ENCODE assay signal across 1 cellular context in the genomic region with DNA sequence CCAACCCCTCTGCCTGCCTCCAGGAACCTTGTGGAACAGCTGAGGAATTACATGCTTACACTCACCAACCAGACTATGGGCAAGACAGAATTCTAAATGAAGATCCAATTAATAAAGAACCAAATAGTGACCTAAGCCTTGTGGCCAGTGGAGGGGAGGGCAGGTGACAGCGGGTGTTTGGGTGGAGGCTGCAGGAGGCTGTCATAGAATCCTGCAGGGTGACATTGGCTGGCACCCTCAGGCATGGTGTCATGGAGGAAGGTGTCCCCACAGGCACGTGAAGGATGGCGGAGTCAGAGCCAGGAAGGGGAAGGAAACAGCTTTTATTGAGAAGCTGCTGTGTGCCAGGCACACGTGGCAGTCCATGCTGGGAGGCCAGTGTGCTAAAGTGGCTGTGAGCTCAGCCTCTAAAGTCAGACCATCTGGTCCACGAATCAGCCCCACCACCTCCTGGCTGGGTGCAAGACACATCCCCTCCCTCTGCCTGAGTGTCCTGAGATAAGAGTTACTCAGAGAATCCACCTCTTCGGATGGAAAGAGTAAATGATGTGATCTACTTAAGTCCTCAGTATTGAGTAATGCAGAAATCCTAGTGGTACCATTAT.
A peak's percentile ranks its signal among the peaks of the same experiment; 100 is the strongest.
TF ChIP-seq lines count a peak whose summit lies in the region.

No MANE protein-coding gene starts in this region.

TF ChIP-seq in K562, 482 proteins besides CTCF, POLR2A, EP300 and RAD21 (continued from another document):
- TF ChIP-seq, protein P1, sequence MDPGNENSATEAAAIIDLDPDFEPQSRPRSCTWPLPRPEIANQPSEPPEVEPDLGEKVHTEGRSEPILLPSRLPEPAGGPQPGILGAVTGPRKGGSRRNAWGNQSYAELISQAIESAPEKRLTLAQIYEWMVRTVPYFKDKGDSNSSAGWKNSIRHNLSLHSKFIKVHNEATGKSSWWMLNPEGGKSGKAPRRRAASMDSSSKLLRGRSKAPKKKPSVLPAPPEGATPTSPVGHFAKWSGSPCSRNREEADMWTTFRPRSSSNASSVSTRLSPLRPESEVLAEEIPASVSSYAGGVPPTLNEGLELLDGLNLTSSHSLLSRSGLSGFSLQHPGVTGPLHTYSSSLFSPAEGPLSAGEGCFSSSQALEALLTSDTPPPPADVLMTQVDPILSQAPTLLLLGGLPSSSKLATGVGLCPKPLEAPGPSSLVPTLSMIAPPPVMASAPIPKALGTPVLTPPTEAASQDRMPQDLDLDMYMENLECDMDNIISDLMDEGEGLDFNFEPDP (CRISPR knock-in tag; IDR thresholded peaks at IDR 0.05) = no peak
- TF ChIP-seq NCOR1 (IDR thresholded peaks at IDR 0.05) (0 out of 2 replicates have a peak, but pooled peaks have one; percentile 44), BRF2 (IDR thresholded peaks at IDR 0.05; ENCODE audit: borderline replicate concordance, insufficient read depth, insufficient read length) (no peak), DPF2 (IDR thresholded peaks at IDR 0.05) (0 out of 2 replicates have a peak, but pooled peaks have one; percentile 30), TAL1 (IDR thresholded peaks at IDR 0.05) (peak; percentile 48; the same call in 1 of the 2 replicates), POLR2AphosphoS5 (IDR thresholded peaks at IDR 0.05; ENCODE audit: control insufficient read depth, insufficient read depth, low read depth, low read length) (peak; percentile 44; the same call in 1 of the 2 replicates), CSDE1 (IDR thresholded peaks at IDR 0.05) (no peak), CBFA2T3 (IDR thresholded peaks at IDR 0.05) (peak; percentile 85), STAT5A (IDR thresholded peaks at IDR 0.05; ENCODE audit: borderline replicate concordance, low read length) (peak; percentile 21; the same call in 1 of the 2 replicates), SRSF1 (IDR thresholded peaks at IDR 0.05; ENCODE audit: low read depth, low read length) (no peak), CXXC5 (CRISPR knock-in tag; IDR thresholded peaks at IDR 0.05) (no peak), TEAD4 (IDR thresholded peaks at IDR 0.05; ENCODE audit: low read length) (peak; percentile 68), TEAD4 (CRISPR knock-in tag; IDR thresholded peaks at IDR 0.05; ENCODE audit: borderline replicate concordance) (no peak), TCF3 (CRISPR knock-in tag; IDR thresholded peaks at IDR 0.05) (peak; percentile 57), FOXK1 (CRISPR knock-in tag; IDR thresholded peaks at IDR 0.05; ENCODE audit: borderline replicate concordance) (no peak), USF1 (CRISPR knock-in tag; IDR thresholded peaks at IDR 0.05) (peak; percentile 7; the same call in 1 of the 2 replicates), CBFA2T2 (conservative IDR thresholded peaks at IDR 0.05) (peak; percentile 73)
- TF ChIP-seq, protein P2, sequence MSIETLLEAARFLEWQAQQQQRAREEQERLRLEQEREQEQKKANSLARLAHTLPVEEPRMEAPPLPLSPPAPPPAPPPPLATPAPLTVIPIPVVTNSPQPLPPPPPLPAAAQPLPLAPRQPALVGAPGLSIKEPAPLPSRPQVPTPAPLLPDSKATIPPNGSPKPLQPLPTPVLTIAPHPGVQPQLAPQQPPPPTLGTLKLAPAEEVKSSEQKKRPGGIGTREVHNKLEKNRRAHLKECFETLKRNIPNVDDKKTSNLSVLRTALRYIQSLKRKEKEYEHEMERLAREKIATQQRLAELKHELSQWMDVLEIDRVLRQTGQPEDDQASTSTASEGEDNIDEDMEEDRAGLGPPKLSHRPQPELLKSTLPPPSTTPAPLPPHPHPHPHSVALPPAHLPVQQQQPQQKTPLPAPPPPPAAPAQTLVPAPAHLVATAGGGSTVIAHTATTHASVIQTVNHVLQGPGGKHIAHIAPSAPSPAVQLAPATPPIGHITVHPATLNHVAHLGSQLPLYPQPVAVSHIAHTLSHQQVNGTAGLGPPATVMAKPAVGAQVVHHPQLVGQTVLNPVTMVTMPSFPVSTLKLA (conservative IDR thresholded peaks at IDR 0.05) = peak in 1 of 2 experiments; percentile 40; a peak in 1 of 4 replicates
